In genomic region chr6:62974452-62974851, GRCh38 we compare ENCODE assay signal across 23 cellular contexts.
DNase-seq lines count a peak whose midpoint lies in the region; ATAC-seq and TF ChIP-seq lines count a peak whose summit lies in the region.
"Had no signal": no experiment of that assay in that cellular context is flagged by ENCODE, and none has a peak within 500 bp of the region (broad histone marks: within the 10 kb centered on the region; RNA-seq: fewer than 3 reads in every experiment).

No MANE protein-coding gene starts in this region.

- CTCF ChIA-PET in activated CD8-positive, alpha-beta T cell treated with anti-CD3 and anti-CD28 coated beads for 36 hours (lab: Charles Lee): no interaction called here

- H3K9me3 Mint-ChIP-seq in activated CD8-positive, alpha-beta T cell treated with anti-CD3 and anti-CD28 coated beads for 36 hours: peaks cover 7% of the 10 kb centered on the region
- H3K9me3 Mint-ChIP-seq: activated naive CD4-positive, alpha-beta T cell treated with anti-CD3 and anti-CD28 coated beads, Interleukin-2, amount 50 U/mL, for 24 hours; T-helper 1 cell treated with Interleukin-12 subunit alpha and Interleukin-12 subunit beta and Interleukin-4 antibody, amounts not matched to agents 30 μg/mL and 1 μg/mL, for 36 hours had no signal

- no peak for TF ChIP-seq CTCF in activated CD8-positive, alpha-beta T cell treated with anti-CD3 and anti-CD28 coated beads for 36 hours (IDR thresholded peaks at IDR 0.05)

- H3K4me3 Mint-ChIP-seq in activated CD8-positive, alpha-beta T cell treated with anti-CD3 and anti-CD28 coated beads for 36 hours: no peak overlapping the region
- H3K4me3 Mint-ChIP-seq: activated naive CD4-positive, alpha-beta T cell treated with anti-CD3 and anti-CD28 coated beads, Interleukin-2, amount 50 U/mL, for 24 hours; T-helper 1 cell treated with Interleukin-12 subunit alpha and Interleukin-12 subunit beta and Interleukin-4 antibody, amounts not matched to agents 30 μg/mL and 1 μg/mL, for 36 hours had no signal

- H3K27ac Mint-ChIP-seq in activated CD8-positive, alpha-beta T cell treated with anti-CD3 and anti-CD28 coated beads for 36 hours: no peak overlapping the region
- H3K27ac Mint-ChIP-seq: activated naive CD4-positive, alpha-beta T cell treated with anti-CD3 and anti-CD28 coated beads, Interleukin-2, amount 50 U/mL, for 24 hours; T-helper 1 cell treated with Interleukin-12 subunit alpha and Interleukin-12 subunit beta and Interleukin-4 antibody, amounts not matched to agents 30 μg/mL and 1 μg/mL, for 36 hours had no signal

- no peaks in the 10 kb centered on the region for H3K36me3 Mint-ChIP-seq in activated CD8-positive, alpha-beta T cell treated with anti-CD3 and anti-CD28 coated beads for 36 hours (ENCODE audit: low read depth)
- H3K36me3 Mint-ChIP-seq: activated naive CD4-positive, alpha-beta T cell treated with anti-CD3 and anti-CD28 coated beads, Interleukin-2, amount 50 U/mL, for 24 hours had no signal

- intact Hi-C loops in activated CD8-positive, alpha-beta T cell treated with anti-CD3 and anti-CD28 coated beads for 36 hours (cut with micrococcal nuclease): no loop called here

- POLR2A ChIA-PET in activated CD8-positive, alpha-beta T cell treated with anti-CD3 and anti-CD28 coated beads for 36 hours (lab: Charles Lee): no interaction called here

- no peaks in the 10 kb centered on the region for H3K4me1 Mint-ChIP-seq in activated CD8-positive, alpha-beta T cell treated with anti-CD3 and anti-CD28 coated beads for 36 hours (ENCODE audit: low read depth)
- H3K4me1 Mint-ChIP-seq: activated naive CD4-positive, alpha-beta T cell treated with anti-CD3 and anti-CD28 coated beads, Interleukin-2, amount 50 U/mL, for 24 hours had no signal

- peak; percentile 54 for ATAC-seq in GM18520 (IDR thresholded peaks at IDR 0.05; ENCODE audit: unreplicated experiment)
- ATAC-seq in GM19468 (IDR thresholded peaks at IDR 0.05; ENCODE audit: extremely low read depth, unreplicated experiment): peak; percentile 49
- ATAC-seq in HG02938 (IDR thresholded peaks at IDR 0.05; ENCODE audit: unreplicated experiment): peak; percentile 51
- ATAC-seq in HG03460 (IDR thresholded peaks at IDR 0.05; ENCODE audit: unreplicated experiment): peak; percentile 65
- ATAC-seq in GM21367 (IDR thresholded peaks at IDR 0.05; ENCODE audit: unreplicated experiment): no peak
- ATAC-seq in activated CD8-positive, alpha-beta T cell treated with anti-CD3 and anti-CD28 coated beads for 36 hours: no peak
- ATAC-seq: activated CD4-positive, CD25-positive, alpha-beta regulatory T cell treated with anti-CD3 and anti-CD28 coated beads, Interleukin-2, amount 50 U/mL, for 24 hours; heart right ventricle had no signal

- no peaks in the 10 kb centered on the region for H3K27me3 Mint-ChIP-seq in activated CD8-positive, alpha-beta T cell treated with anti-CD3 and anti-CD28 coated beads for 36 hours
- H3K27me3 Mint-ChIP-seq: activated naive CD4-positive, alpha-beta T cell treated with anti-CD3 and anti-CD28 coated beads, Interleukin-2, amount 50 U/mL, for 24 hours had no signal

- DNase-seq in ecto neural progenitor cell (ENCODE audit: low spot score): no peak
- no peak for DNase-seq in activated CD8-positive, alpha-beta T cell treated with anti-CD3 and anti-CD28 coated beads for 36 hours
- no peak for DNase-seq in NCI-H1417 treated with DMSO at 0.1 percent for 48 hours (lab: John Stamatoyannopoulos, UW)
- DNase-seq: ACHN; brain microvascular endothelial cell; esophagus squamous epithelium; GDM1; GM23248; heart right ventricle; NCI-H1048; NCI-H2171 treated with DMSO at 0.1 percent for 48 hours; nucleus accumbens; sigmoid colon; stimulated activated CD8-positive, alpha-beta memory T cell treated with anti-CD3 and anti-CD28 coated beads, Interleukin-4, amount 100 ng/mL, for 48 hours; thyroid gland had no signal

Comparison
In these comparisons a context has a peak if more than half of its experiments do, and no peak if none do; other contexts are left out.
1. ATAC-seq: peak in GM18520 (single experiment), GM19468 (single experiment), HG02938 (single experiment) and HG03460 (single experiment); none in GM21367 (single experiment) and activated CD8-positive, alpha-beta T cell treated with anti-CD3 and anti-CD28 coated beads for 36 hours (single experiment).